Comparison of ENCODE assay signal across 24 cellular contexts in genomic region chr20:959996-960615, GRCh38. TPM values are rescaled to one million over a fixed set of nuclear protein-coding genes. Genes with fewer than 3 reads are reported as not detected.
DNase-seq lines count a peak whose midpoint lies in the region; ATAC-seq, FAIRE-seq and TF ChIP-seq lines count a peak whose summit lies in the region.
"Had no signal": no experiment of that assay in that cellular context is flagged by ENCODE, and none has a peak within 500 bp of the region (broad histone marks: within the 10 kb centered on the region; RNA-seq: fewer than 3 reads in every experiment).

No MANE protein-coding gene starts in this region.

- TF ChIP-seq POLR2A in HepG2 (IDR thresholded peaks at IDR 0.05; ENCODE audit: insufficient read depth in 1 of 2, low read depth in 2 of 2, low read length in 2 of 2) (no peak), right lobe of liver (IDR thresholded peaks at IDR 0.05) (no peak)

- no TSS peak for BruUV-seq in HepG2 (replicated peaks; lab: Mats Ljungman, UMichigan)

- H3K4me3 ChIP-seq in HepG2 (replicated peaks in 1 of 3; ENCODE audit: insufficient read depth in 1 of 3, low read depth in 2 of 3, low read length in 3 of 3) (no peak overlapping the region), right lobe of liver (no peak overlapping the region), HEK293 (ENCODE audit: low read depth, low read length) (no peak overlapping the region), osteoblast (ENCODE audit: insufficient read depth, low read length) (no peak overlapping the region)
- H3K4me3 ChIP-seq: A549, GM23248 had no signal

- H2AFZ ChIP-seq in HepG2 (ENCODE audit: low read length) (no peak overlapping the region), osteoblast (ENCODE audit: low read length) (no peak overlapping the region)
- H2AFZ ChIP-seq: GM23248 had no signal

- H3K9me3 Mint-ChIP-seq in naive thymus-derived CD8-positive, alpha-beta T cell: no peaks in the 10 kb centered on the region
- H3K9me3 Mint-ChIP-seq: CD4-positive, CD25-positive, alpha-beta regulatory T cell; CD8-positive, alpha-beta T cell; H9; HFFc6 had no signal

- H3K36me3 ChIP-seq in HepG2 (replicated peaks in 1 of 2; ENCODE audit: control insufficient read depth in 1 of 2, insufficient read depth in 2 of 2, low read length in 2 of 2): no peaks in the 10 kb centered on the region
- H3K36me3 ChIP-seq in right lobe of liver: no peaks in the 10 kb centered on the region
- H3K36me3 ChIP-seq in HEK293 (ENCODE audit: control insufficient read depth in 2 of 2, insufficient read depth in 1 of 2, low read length in 2 of 2): no peaks in the 10 kb centered on the region
- no peaks in the 10 kb centered on the region for H3K36me3 ChIP-seq in osteoblast (ENCODE audit: insufficient read depth, low read length)
- H3K36me3 ChIP-seq: BE2C had no signal

- H3K27ac Mint-ChIP-seq in naive thymus-derived CD8-positive, alpha-beta T cell: peak overlapping the region in 1 of 10 donors; percentile 11
- H3K27ac Mint-ChIP-seq: CD4-positive, CD25-positive, alpha-beta regulatory T cell; CD8-positive, alpha-beta T cell; H9; HFFc6 had no signal

- H4K20me1 ChIP-seq in HepG2 (ENCODE audit: insufficient read depth, low read length) (no peaks in the 10 kb centered on the region; the same call in 1 of the 2 replicates), osteoblast (ENCODE audit: insufficient read depth, low read length) (no peaks in the 10 kb centered on the region)

- H3K4me3 Mint-ChIP-seq in naive thymus-derived CD8-positive, alpha-beta T cell: no peak overlapping the region
- H3K4me3 Mint-ChIP-seq: CD4-positive, CD25-positive, alpha-beta regulatory T cell; CD8-positive, alpha-beta T cell; H9; HFFc6 had no signal

- FAIRE-seq in HepG2 (lab: Jason Lieb, UNC): no peak
- FAIRE-seq: A549, G401.6, GM12892, H1 had no signal

- H3K9me3 ChIP-seq in HepG2 (ENCODE audit: low read length): no peaks in the 10 kb centered on the region
- no peaks in the 10 kb centered on the region for H3K9me3 ChIP-seq in right lobe of liver
- H3K9me3 ChIP-seq in HEK293 (ENCODE audit: control insufficient read depth, insufficient read depth, low read depth, low read length): no peaks in the 10 kb centered on the region
- H3K9me3 ChIP-seq in osteoblast (ENCODE audit: low read depth, low read length): no peaks in the 10 kb centered on the region
- H3K9me3 ChIP-seq: A549, BE2C, Caco-2 had no signal

- no peak for TF ChIP-seq RAD21 in HepG2 (CRISPR knock-in tag; IDR thresholded peaks at IDR 0.05)

- in situ Hi-C loops in HepG2 (cut with HindIII; ENCODE audit: extremely low pct_ligation_motif_present, low pct_unique_long_range_greater_than_20kb): loop anchor here (5.0 to 10.0 kb wide), 2 partner anchors 143 to 225 kb away; partner anchors contain the start of gene TMEM74B

- H3K4me1 Mint-ChIP-seq in naive thymus-derived CD8-positive, alpha-beta T cell: peaks cover 1 to 6% (median 2%) of the 10 kb centered on the region in 4 donors

- no peak overlapping the region for H3K4me2 ChIP-seq in HepG2 (ENCODE audit: low read depth, low read length)
- H3K4me2 ChIP-seq in osteoblast (ENCODE audit: insufficient read depth, low read length): no peak overlapping the region
- H3K4me2 ChIP-seq: A549 had no signal

- DNase-seq in HepG2 (ENCODE audit: low spot score): no peak
- no peak for DNase-seq in right lobe of liver
- DNase-seq in osteoblast (ENCODE audit: insufficient read length, low spot score, missing footprints): peak; percentile 80
- DNase-seq in naive thymus-derived CD8-positive, alpha-beta T cell: no peak
- no peak for DNase-seq in activated CD4-positive, alpha-beta T cell treated with anti-CD3 and anti-CD28 coated beads, Interleukin-2, amount 50 U/mL, for 1 hour
- DNase-seq: 8988T; ACHN; AML-193; BE2C; Caco-2; CD4-positive, CD25-positive, alpha-beta regulatory T cell; CD8-positive, alpha-beta T cell; DMS153; DND-41; GM23248; H9; HFFc6 had no signal

- H3K27ac ChIP-seq in HepG2 (ENCODE audit: extremely low read length, insufficient read depth, low read length) (no peak overlapping the region), right lobe of liver (no peak overlapping the region), HEK293 (ENCODE audit: extremely low read depth, low read depth, low read length) (no peak overlapping the region), osteoblast (ENCODE audit: low read depth, low read length) (no peak overlapping the region)
- H3K27ac ChIP-seq: A549, C4-2B, GM23248 had no signal

- TF ChIP-seq CTCF in HepG2 (CRISPR knock-in tag; IDR thresholded peaks at IDR 0.05): no peak
- TF ChIP-seq CTCF in right lobe of liver (IDR thresholded peaks at IDR 0.05): no peak
- TF ChIP-seq CTCF in HEK293 (tag by site-specific recombination; IDR thresholded peaks at IDR 0.05): no peak
- TF ChIP-seq CTCF in osteoblast (IDR thresholded peaks at IDR 0.05; ENCODE audit: extremely low read depth, low read depth, low read length): no peak

- H3K4me1 ChIP-seq in HepG2 (ENCODE audit: insufficient read depth, low read length) (no peaks in the 10 kb centered on the region), right lobe of liver (no peaks in the 10 kb centered on the region), HEK293 (ENCODE audit: control insufficient read depth, insufficient read depth, low read length) (no peaks in the 10 kb centered on the region), osteoblast (ENCODE audit: insufficient read depth, low read length) (no peaks in the 10 kb centered on the region)
- H3K4me1 ChIP-seq: A549, BE2C, Caco-2 had no signal

- H3K79me2 ChIP-seq in HepG2 (ENCODE audit: insufficient read depth, low read length) (no peaks in the 10 kb centered on the region), osteoblast (ENCODE audit: insufficient read depth, low read length) (no peaks in the 10 kb centered on the region)

- CTCF ChIA-PET in HepG2 (lab: Yijun Ruan, JAX; ENCODE audit: low intra/inter-chr PET ratio, low total read pairs): no interaction called here
- CTCF ChIA-PET in HEK293 (lab: Yijun Ruan, JAX): interaction anchor here (1.0 to 6.1 kb wide), 4 partner anchors 11 to 217 kb away, joined by 3 to 178 read pairs (median 54); no protein-coding TSS in a partner anchor

- ATAC-seq in HepG2 (no peak), right lobe of liver (no peak)
- no peak for ATAC-seq in naive thymus-derived CD8-positive, alpha-beta T cell
- ATAC-seq: A549; CD8-positive, alpha-beta T cell; HCT116 had no signal

- TF ChIP-seq EP300 in HepG2 (IDR thresholded peaks at IDR 0.05; ENCODE audit: low read depth in 2 of 2, low read length in 2 of 2) (no peak), HepG2 (CRISPR knock-in tag; IDR thresholded peaks at IDR 0.05; ENCODE audit: borderline replicate concordance) (no peak)

- H3K27me3 ChIP-seq in HepG2 (ENCODE audit: control insufficient read depth in 1 of 2, insufficient read depth in 2 of 2, low read length in 2 of 2) (peaks cover 15 to 59% of the 10 kb centered on the region in 2 experiments), right lobe of liver (peaks cover 0 to 6% of the 10 kb centered on the region in 2 donors), osteoblast (ENCODE audit: insufficient read depth, low read length) (peaks cover 3% of the 10 kb centered on the region)
- H3K27me3 ChIP-seq: BE2C had no signal

- WGBS in HepG2 (ENCODE audit: low lambda C conversion rate): 11% methylated on average over 13 of the region's 16 CpGs
- WGBS in right lobe of liver (ENCODE audit: insufficient coverage, low coverage, low lambda C conversion rate, missing lambda C conversion rate): 40% methylated on average over 1 of the region's 16 CpGs

- no peaks in the 10 kb centered on the region for H3K36me3 Mint-ChIP-seq in naive thymus-derived CD8-positive, alpha-beta T cell
- H3K36me3 Mint-ChIP-seq: CD4-positive, CD25-positive, alpha-beta regulatory T cell; CD8-positive, alpha-beta T cell had no signal

- peaks cover 7 to 66% (median 34%) of the 10 kb centered on the region in 5 donors for H3K27me3 Mint-ChIP-seq in naive thymus-derived CD8-positive, alpha-beta T cell

- intact Hi-C loops in HepG2 (cut with micrococcal nuclease; ENCODE audit: unreplicated experiment): no loop called here
- intact Hi-C loops in right lobe of liver (cut with DNase I): loop anchor here (5.0 to 10.0 kb wide), 3 partner anchors 143 to 245 kb away; partner anchors contain the start of gene C20orf202 (in 2 of the 2)

- no peak overlapping the region for H3K9ac ChIP-seq in HepG2 (ENCODE audit: insufficient read depth, low read depth, low read length)
- H3K9ac ChIP-seq: GM23248 had no signal

- POLR2A ChIA-PET in HepG2 (lab: Yijun Ruan, JAX) (no interaction called here), HEK293 (lab: Yijun Ruan, JAX) (interaction anchor here (0.6 kb wide), 1 partner anchor 711 kb away, joined by 4 read pairs; no protein-coding TSS in a partner anchor)
- POLR2A ChIA-PET in naive thymus-derived CD8-positive, alpha-beta T cell (lab: Charles Lee): no interaction called here

RNA-seq across cellular contexts. Expression of gene RSPO4, which starts 42.0 kb away (rescaled TPM):
- total RNA-seq in HepG2 (2016; rRNA removed; fragmentation: Illumina TruSeq; extraction: Trizol): not detected in 2 replicates
- not detected in 2 replicates for total RNA-seq in HepG2 (2016; cell fraction: cytosol; rRNA removed; fragmentation: Illumina TruSeq; extraction: Trizol; ENCODE audit: low read depth)
- total RNA-seq in HepG2 (2016; cell fraction: insoluble cytoplasmic fraction; rRNA removed; fragmentation: Illumina TruSeq; extraction: Trizol): not detected in 2 replicates
- not detected in 2 replicates for total RNA-seq in HepG2 (2016; cell fraction: membrane; rRNA removed; fragmentation: Illumina TruSeq; extraction: Trizol)
- not detected in 2 replicates for total RNA-seq in HepG2 (2016; cell fraction: nucleus; rRNA removed; fragmentation: Illumina TruSeq; extraction: Trizol)
- not detected in 2 replicates for polyA plus RNA-seq in HepG2 (2011; rRNA removed)
- not detected in 2 replicates for polyA plus RNA-seq in HepG2 (2011; cell fraction: cytosol; rRNA removed)
- 0.03 TPM in 1 of 2 replicates, not detected in the other for polyA plus RNA-seq in HepG2 (2011; cell fraction: nucleus; rRNA removed)
- polyA plus RNA-seq in HepG2 (2012): not detected in 2 replicates
- not detected in 2 replicates for polyA plus RNA-seq in HepG2 (2016; cell fraction: cytosol; fragmentation: Illumina TruSeq; extraction: Trizol; ENCODE audit: low read depth)
- not detected in 2 replicates for polyA plus RNA-seq in HepG2 (2016; cell fraction: insoluble cytoplasmic fraction; fragmentation: Illumina TruSeq; extraction: Trizol; ENCODE audit: low read depth)
- polyA plus RNA-seq in HepG2 (2016; cell fraction: membrane; fragmentation: Illumina TruSeq; extraction: Trizol; ENCODE audit: low read depth): not detected in 2 replicates
- polyA plus RNA-seq in HepG2 (2016; cell fraction: nucleus; fragmentation: Illumina TruSeq; extraction: Trizol; ENCODE audit: insufficient read depth, low read depth): not detected in 2 replicates
- polyA minus RNA-seq in HepG2 (2011; rRNA and poly(A)+ RNA removed; ENCODE audit: low replicate concordance): not detected in 2 replicates
- polyA minus RNA-seq in HepG2 (2011; cell fraction: cytosol; rRNA and poly(A)+ RNA removed): not detected in 2 replicates
- not detected in 2 replicates for polyA minus RNA-seq in HepG2 (2011; cell fraction: nucleus; rRNA and poly(A)+ RNA removed)
- total RNA-seq in right lobe of liver: under 1 TPM in 2 of 6 experiments, not detected in 4; 0.07 to 0.51 TPM
- total RNA-seq in osteoblast: not detected in 2 replicates
- total RNA-seq in naive thymus-derived CD8-positive, alpha-beta T cell: under 1 TPM; 0.44 to 0.70 TPM
- polyA plus RNA-seq in naive thymus-derived CD8-positive, alpha-beta T cell: not detected
- total RNA-seq: GM23248, HFFc6 had no signal
- polyA plus RNA-seq: A549; CD4-positive, CD25-positive, alpha-beta regulatory T cell had no signal

RNA-seq across cellular contexts. Expression of gene ANGPT4, which starts 44.0 kb away (rescaled TPM):
- total RNA-seq in HepG2 (2016; rRNA removed; fragmentation: Illumina TruSeq; extraction: Trizol): not detected in 2 replicates
- total RNA-seq in HepG2 (2016; cell fraction: cytosol; rRNA removed; fragmentation: Illumina TruSeq; extraction: Trizol; ENCODE audit: low read depth): not detected in 2 replicates
- not detected in 2 replicates for total RNA-seq in HepG2 (2016; cell fraction: insoluble cytoplasmic fraction; rRNA removed; fragmentation: Illumina TruSeq; extraction: Trizol)
- not detected in 2 replicates for total RNA-seq in HepG2 (2016; cell fraction: membrane; rRNA removed; fragmentation: Illumina TruSeq; extraction: Trizol)
- not detected in 2 replicates for total RNA-seq in HepG2 (2016; cell fraction: nucleus; rRNA removed; fragmentation: Illumina TruSeq; extraction: Trizol)
- not detected in 2 replicates for polyA plus RNA-seq in HepG2 (2011; rRNA removed)
- not detected in 2 replicates for polyA plus RNA-seq in HepG2 (2011; cell fraction: cytosol; rRNA removed)
- polyA plus RNA-seq in HepG2 (2011; cell fraction: nucleus; rRNA removed): not detected in 2 replicates
- polyA plus RNA-seq in HepG2 (2012): not detected in 2 replicates
- polyA plus RNA-seq in HepG2 (2016; cell fraction: cytosol; fragmentation: Illumina TruSeq; extraction: Trizol; ENCODE audit: low read depth): not detected in 2 replicates
- not detected in 2 replicates for polyA plus RNA-seq in HepG2 (2016; cell fraction: insoluble cytoplasmic fraction; fragmentation: Illumina TruSeq; extraction: Trizol; ENCODE audit: low read depth)
- not detected in 2 replicates for polyA plus RNA-seq in HepG2 (2016; cell fraction: membrane; fragmentation: Illumina TruSeq; extraction: Trizol; ENCODE audit: low read depth)
- polyA plus RNA-seq in HepG2 (2016; cell fraction: nucleus; fragmentation: Illumina TruSeq; extraction: Trizol; ENCODE audit: insufficient read depth, low read depth): not detected in 2 replicates
- polyA minus RNA-seq in HepG2 (2011; rRNA and poly(A)+ RNA removed; ENCODE audit: low replicate concordance): not detected in 2 replicates
- not detected in 2 replicates for polyA minus RNA-seq in HepG2 (2011; cell fraction: cytosol; rRNA and poly(A)+ RNA removed)
- polyA minus RNA-seq in HepG2 (2011; cell fraction: nucleus; rRNA and poly(A)+ RNA removed): not detected in 2 replicates
- total RNA-seq in right lobe of liver: under 1 TPM in 2 of 6 experiments, not detected in 4; 0.04 to 0.12 TPM
- under 0.01 TPM in 2 replicates for total RNA-seq in osteoblast
- total RNA-seq in naive thymus-derived CD8-positive, alpha-beta T cell: not detected
- not detected for polyA plus RNA-seq in naive thymus-derived CD8-positive, alpha-beta T cell
- total RNA-seq: Caco-2; CD4-positive, CD25-positive, alpha-beta regulatory T cell; CD8-positive, alpha-beta T cell; GM23248; HFFc6 had no signal
- polyA plus RNA-seq: CD4-positive, CD25-positive, alpha-beta regulatory T cell; GM23248 had no signal
